Comparison of ENCODE assay signal across 1 cellular context in the genomic region with DNA sequence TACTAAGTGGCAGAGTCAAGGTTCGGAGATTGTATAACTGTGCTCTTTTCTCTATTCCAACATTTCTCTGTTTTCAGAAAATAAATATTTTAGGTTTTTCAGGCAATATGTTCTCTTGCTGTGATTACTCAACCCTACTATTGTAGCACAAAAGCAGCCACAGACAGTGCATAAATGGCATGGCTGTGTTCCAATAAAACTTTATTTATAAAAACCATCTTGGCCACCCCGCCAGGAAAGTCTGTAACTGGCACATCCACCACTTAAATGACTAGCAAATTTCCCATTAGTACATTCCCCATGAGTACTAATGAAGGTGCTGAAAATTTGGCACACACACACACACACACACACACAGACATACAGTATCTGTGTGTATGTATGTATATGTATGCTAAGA.
TF ChIP-seq lines count a peak whose summit lies in the region.

No MANE protein-coding gene starts in this region.

TF ChIP-seq in HepG2, 621 proteins besides CTCF, POLR2A, EP300 and RAD21 (continued from another document):
- TF ChIP-seq KAT7 (CRISPR knock-in tag; IDR thresholded peaks at IDR 0.05; ENCODE audit: borderline replicate concordance): no peak
